1 cellular context compared by ENCODE assay signal in genomic region chr20:15158438-15158990, GRCh38.
TF ChIP-seq lines count a peak whose summit lies in the region.

No MANE protein-coding gene starts in this region.

TF ChIP-seq in HepG2, 621 proteins besides CTCF, POLR2A, EP300 and RAD21 (continued from another document and continues in another):
- TF ChIP-seq, protein P1, sequence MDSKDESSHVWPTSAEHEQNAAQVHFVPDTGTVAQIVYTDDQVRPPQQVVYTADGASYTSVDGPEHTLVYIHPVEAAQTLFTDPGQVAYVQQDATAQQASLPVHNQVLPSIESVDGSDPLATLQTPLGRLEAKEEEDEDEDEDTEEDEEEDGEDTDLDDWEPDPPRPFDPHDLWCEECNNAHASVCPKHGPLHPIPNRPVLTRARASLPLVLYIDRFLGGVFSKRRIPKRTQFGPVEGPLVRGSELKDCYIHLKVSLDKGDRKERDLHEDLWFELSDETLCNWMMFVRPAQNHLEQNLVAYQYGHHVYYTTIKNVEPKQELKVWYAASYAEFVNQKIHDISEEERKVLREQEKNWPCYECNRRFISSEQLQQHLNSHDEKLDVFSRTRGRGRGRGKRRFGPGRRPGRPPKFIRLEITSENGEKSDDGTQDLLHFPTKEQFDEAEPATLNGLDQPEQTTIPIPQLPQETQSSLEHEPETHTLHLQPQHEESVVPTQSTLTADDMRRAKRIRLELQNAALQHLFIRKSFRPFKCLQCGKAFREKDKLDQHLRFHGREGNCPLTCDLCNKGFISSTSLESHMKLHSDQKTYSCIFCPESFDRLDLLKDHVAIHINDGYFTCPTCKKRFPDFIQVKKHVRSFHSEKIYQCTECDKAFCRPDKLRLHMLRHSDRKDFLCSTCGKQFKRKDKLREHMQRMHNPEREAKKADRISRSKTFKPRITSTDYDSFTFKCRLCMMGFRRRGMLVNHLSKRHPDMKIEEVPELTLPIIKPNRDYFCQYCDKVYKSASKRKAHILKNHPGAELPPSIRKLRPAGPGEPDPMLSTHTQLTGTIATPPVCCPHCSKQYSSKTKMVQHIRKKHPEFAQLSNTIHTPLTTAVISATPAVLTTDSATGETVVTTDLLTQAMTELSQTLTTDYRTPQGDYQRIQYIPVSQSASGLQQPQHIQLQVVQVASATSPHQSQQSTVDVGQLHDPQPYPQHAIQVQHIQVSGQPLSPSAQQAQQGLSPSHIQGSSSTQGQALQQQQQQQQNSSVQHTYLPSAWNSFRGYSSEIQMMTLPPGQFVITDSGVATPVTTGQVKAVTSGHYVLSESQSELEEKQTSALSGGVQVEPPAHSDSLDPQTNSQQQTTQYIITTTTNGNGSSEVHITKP (CRISPR knock-in tag; IDR thresholded peaks at IDR 0.05; ENCODE audit: low read depth) = no peak
- peak; percentile 77 for TF ChIP-seq BCL6 (CRISPR knock-in tag; IDR thresholded peaks at IDR 0.05)
- no peak for TF ChIP-seq YEATS4 (CRISPR knock-in tag; IDR thresholded peaks at IDR 0.05; ENCODE audit: borderline replicate concordance)
- no peak for TF ChIP-seq ZFYVE20 (CRISPR knock-in tag; IDR thresholded peaks at IDR 0.05; ENCODE audit: borderline replicate concordance, low read depth)
- TF ChIP-seq U2AF1 (optimal IDR thresholded peaks at IDR 0.05; ENCODE audit: low read depth, low read length) = no peak
- TF ChIP-seq, protein P2, sequence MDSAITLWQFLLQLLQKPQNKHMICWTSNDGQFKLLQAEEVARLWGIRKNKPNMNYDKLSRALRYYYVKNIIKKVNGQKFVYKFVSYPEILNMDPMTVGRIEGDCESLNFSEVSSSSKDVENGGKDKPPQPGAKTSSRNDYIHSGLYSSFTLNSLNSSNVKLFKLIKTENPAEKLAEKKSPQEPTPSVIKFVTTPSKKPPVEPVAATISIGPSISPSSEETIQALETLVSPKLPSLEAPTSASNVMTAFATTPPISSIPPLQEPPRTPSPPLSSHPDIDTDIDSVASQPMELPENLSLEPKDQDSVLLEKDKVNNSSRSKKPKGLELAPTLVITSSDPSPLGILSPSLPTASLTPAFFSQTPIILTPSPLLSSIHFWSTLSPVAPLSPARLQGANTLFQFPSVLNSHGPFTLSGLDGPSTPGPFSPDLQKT (CRISPR knock-in tag; IDR thresholded peaks at IDR 0.05; ENCODE audit: borderline replicate concordance) = no peak
- peak; percentile 42; the same call in 1 of the 2 replicates for TF ChIP-seq ARID3A (IDR thresholded peaks at IDR 0.05; ENCODE audit: low read depth, low read length)
- no peak; the same call in 1 of the 2 replicates for TF ChIP-seq JUNB (CRISPR knock-in tag; IDR thresholded peaks at IDR 0.05; ENCODE audit: borderline replicate concordance)
- peak; percentile 44; the same call in 1 of the 2 replicates for TF ChIP-seq MBD4 (IDR thresholded peaks at IDR 0.05; ENCODE audit: borderline replicate concordance, low read length)
- TF ChIP-seq HES4 (CRISPR knock-in tag; IDR thresholded peaks at IDR 0.05; ENCODE audit: borderline replicate concordance) = no peak
- peak; percentile 67 for TF ChIP-seq HDAC2 (CRISPR knock-in tag; IDR thresholded peaks at IDR 0.05)
- peak; percentile 81 to 83 for TF ChIP-seq NR2F1 (CRISPR knock-in tag; IDR thresholded peaks at IDR 0.05)
- peak; percentile 72; the same call in 1 of the 2 replicates for TF ChIP-seq ZFP36L1 (CRISPR knock-in tag; IDR thresholded peaks at IDR 0.05)
- TF ChIP-seq HOXA5 (CRISPR knock-in tag; IDR thresholded peaks at IDR 0.05) = peak; percentile 40; the same call in 1 of the 2 replicates
- TF ChIP-seq ZNF382 (CRISPR knock-in tag; IDR thresholded peaks at IDR 0.05; ENCODE audit: borderline replicate concordance) = no peak
- no peak for TF ChIP-seq ARNT (IDR thresholded peaks at IDR 0.05)
- peak; percentile 89 for TF ChIP-seq ISL2 (CRISPR knock-in tag; IDR thresholded peaks at IDR 0.05)
- no peak for TF ChIP-seq SOX13 (IDR thresholded peaks at IDR 0.05)
- TF ChIP-seq SOX13 (CRISPR knock-in tag; conservative IDR thresholded peaks at IDR 0.05 in 1 of 2, IDR thresholded peaks at IDR 0.05 in 1 of 2) = peak in 1 of 2 experiments; percentile 97; a peak in 2 of 4 replicates
- TF ChIP-seq ZNF460 (CRISPR knock-in tag; IDR thresholded peaks at IDR 0.05; ENCODE audit: borderline replicate concordance) = no peak
- TF ChIP-seq ZMYM4 (CRISPR knock-in tag; IDR thresholded peaks at IDR 0.05) = peak; percentile 51; the same call in 1 of the 2 replicates
- TF ChIP-seq, protein P3, sequence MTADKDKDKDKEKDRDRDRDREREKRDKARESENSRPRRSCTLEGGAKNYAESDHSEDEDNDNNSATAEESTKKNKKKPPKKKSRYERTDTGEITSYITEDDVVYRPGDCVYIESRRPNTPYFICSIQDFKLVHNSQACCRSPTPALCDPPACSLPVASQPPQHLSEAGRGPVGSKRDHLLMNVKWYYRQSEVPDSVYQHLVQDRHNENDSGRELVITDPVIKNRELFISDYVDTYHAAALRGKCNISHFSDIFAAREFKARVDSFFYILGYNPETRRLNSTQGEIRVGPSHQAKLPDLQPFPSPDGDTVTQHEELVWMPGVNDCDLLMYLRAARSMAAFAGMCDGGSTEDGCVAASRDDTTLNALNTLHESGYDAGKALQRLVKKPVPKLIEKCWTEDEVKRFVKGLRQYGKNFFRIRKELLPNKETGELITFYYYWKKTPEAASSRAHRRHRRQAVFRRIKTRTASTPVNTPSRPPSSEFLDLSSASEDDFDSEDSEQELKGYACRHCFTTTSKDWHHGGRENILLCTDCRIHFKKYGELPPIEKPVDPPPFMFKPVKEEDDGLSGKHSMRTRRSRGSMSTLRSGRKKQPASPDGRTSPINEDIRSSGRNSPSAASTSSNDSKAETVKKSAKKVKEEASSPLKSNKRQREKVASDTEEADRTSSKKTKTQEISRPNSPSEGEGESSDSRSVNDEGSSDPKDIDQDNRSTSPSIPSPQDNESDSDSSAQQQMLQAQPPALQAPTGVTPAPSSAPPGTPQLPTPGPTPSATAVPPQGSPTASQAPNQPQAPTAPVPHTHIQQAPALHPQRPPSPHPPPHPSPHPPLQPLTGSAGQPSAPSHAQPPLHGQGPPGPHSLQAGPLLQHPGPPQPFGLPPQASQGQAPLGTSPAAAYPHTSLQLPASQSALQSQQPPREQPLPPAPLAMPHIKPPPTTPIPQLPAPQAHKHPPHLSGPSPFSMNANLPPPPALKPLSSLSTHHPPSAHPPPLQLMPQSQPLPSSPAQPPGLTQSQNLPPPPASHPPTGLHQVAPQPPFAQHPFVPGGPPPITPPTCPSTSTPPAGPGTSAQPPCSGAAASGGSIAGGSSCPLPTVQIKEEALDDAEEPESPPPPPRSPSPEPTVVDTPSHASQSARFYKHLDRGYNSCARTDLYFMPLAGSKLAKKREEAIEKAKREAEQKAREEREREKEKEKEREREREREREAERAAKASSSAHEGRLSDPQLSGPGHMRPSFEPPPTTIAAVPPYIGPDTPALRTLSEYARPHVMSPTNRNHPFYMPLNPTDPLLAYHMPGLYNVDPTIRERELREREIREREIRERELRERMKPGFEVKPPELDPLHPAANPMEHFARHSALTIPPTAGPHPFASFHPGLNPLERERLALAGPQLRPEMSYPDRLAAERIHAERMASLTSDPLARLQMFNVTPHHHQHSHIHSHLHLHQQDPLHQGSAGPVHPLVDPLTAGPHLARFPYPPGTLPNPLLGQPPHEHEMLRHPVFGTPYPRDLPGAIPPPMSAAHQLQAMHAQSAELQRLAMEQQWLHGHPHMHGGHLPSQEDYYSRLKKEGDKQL (CRISPR knock-in tag; IDR thresholded peaks at IDR 0.05; ENCODE audit: low read depth) = peak; percentile 63; the same call in 1 of the 2 replicates
- TF ChIP-seq IRX3 (CRISPR knock-in tag; IDR thresholded peaks at IDR 0.05; ENCODE audit: borderline replicate concordance, low read depth) = no peak
- no peak for TF ChIP-seq ZNF616 (CRISPR knock-in tag; IDR thresholded peaks at IDR 0.05; ENCODE audit: low read depth)
- no peak for TF ChIP-seq FLYWCH1 (CRISPR knock-in tag; IDR thresholded peaks at IDR 0.05)
- TF ChIP-seq CEBPG (CRISPR knock-in tag; IDR thresholded peaks at IDR 0.05) = 0 out of 2 replicates have a peak, but pooled peaks have one; percentile 19
- TF ChIP-seq ELF3 (CRISPR knock-in tag; IDR thresholded peaks at IDR 0.05) = peak; percentile 82
- TF ChIP-seq GTF3A (CRISPR knock-in tag; conservative IDR thresholded peaks at IDR 0.05) = no peak
- TF ChIP-seq, protein P4, sequence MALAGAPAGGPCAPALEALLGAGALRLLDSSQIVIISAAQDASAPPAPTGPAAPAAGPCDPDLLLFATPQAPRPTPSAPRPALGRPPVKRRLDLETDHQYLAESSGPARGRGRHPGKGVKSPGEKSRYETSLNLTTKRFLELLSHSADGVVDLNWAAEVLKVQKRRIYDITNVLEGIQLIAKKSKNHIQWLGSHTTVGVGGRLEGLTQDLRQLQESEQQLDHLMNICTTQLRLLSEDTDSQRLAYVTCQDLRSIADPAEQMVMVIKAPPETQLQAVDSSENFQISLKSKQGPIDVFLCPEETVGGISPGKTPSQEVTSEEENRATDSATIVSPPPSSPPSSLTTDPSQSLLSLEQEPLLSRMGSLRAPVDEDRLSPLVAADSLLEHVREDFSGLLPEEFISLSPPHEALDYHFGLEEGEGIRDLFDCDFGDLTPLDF (CRISPR knock-in tag; IDR thresholded peaks at IDR 0.05) = no peak
- TF ChIP-seq, protein P5, sequence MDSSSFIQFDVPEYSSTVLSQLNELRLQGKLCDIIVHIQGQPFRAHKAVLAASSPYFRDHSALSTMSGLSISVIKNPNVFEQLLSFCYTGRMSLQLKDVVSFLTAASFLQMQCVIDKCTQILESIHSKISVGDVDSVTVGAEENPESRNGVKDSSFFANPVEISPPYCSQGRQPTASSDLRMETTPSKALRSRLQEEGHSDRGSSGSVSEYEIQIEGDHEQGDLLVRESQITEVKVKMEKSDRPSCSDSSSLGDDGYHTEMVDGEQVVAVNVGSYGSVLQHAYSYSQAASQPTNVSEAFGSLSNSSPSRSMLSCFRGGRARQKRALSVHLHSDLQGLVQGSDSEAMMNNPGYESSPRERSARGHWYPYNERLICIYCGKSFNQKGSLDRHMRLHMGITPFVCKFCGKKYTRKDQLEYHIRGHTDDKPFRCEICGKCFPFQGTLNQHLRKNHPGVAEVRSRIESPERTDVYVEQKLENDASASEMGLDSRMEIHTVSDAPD (CRISPR knock-in tag; IDR thresholded peaks at IDR 0.05) = no peak
- TF ChIP-seq ZKSCAN8 (CRISPR knock-in tag; IDR thresholded peaks at IDR 0.05; ENCODE audit: borderline replicate concordance) = 0 out of 2 replicates have a peak, but pooled peaks have one; percentile 22
- TF ChIP-seq, protein P6, sequence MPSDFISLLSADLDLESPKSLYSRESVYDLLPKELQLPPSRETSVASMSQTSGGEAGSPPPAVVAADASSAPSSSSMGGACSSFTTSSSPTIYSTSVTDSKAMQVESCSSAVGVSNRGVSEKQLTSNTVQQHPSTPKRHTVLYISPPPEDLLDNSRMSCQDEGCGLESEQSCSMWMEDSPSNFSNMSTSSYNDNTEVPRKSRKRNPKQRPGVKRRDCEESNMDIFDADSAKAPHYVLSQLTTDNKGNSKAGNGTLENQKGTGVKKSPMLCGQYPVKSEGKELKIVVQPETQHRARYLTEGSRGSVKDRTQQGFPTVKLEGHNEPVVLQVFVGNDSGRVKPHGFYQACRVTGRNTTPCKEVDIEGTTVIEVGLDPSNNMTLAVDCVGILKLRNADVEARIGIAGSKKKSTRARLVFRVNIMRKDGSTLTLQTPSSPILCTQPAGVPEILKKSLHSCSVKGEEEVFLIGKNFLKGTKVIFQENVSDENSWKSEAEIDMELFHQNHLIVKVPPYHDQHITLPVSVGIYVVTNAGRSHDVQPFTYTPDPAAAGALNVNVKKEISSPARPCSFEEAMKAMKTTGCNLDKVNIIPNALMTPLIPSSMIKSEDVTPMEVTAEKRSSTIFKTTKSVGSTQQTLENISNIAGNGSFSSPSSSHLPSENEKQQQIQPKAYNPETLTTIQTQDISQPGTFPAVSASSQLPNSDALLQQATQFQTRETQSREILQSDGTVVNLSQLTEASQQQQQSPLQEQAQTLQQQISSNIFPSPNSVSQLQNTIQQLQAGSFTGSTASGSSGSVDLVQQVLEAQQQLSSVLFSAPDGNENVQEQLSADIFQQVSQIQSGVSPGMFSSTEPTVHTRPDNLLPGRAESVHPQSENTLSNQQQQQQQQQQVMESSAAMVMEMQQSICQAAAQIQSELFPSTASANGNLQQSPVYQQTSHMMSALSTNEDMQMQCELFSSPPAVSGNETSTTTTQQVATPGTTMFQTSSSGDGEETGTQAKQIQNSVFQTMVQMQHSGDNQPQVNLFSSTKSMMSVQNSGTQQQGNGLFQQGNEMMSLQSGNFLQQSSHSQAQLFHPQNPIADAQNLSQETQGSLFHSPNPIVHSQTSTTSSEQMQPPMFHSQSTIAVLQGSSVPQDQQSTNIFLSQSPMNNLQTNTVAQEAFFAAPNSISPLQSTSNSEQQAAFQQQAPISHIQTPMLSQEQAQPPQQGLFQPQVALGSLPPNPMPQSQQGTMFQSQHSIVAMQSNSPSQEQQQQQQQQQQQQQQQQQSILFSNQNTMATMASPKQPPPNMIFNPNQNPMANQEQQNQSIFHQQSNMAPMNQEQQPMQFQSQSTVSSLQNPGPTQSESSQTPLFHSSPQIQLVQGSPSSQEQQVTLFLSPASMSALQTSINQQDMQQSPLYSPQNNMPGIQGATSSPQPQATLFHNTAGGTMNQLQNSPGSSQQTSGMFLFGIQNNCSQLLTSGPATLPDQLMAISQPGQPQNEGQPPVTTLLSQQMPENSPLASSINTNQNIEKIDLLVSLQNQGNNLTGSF (CRISPR knock-in tag; IDR thresholded peaks at IDR 0.05) = no peak
- TF ChIP-seq, protein P7, sequence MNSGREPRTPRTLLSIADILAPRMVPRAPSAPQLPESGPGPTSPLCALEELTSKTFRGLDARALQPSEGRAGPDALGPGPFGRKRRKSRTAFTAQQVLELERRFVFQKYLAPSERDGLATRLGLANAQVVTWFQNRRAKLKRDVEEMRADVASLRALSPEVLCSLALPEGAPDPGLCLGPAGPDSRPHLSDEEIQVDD (CRISPR knock-in tag; IDR thresholded peaks at IDR 0.05; ENCODE audit: borderline replicate concordance) = no peak
- no peak for TF ChIP-seq ZNF230 (CRISPR knock-in tag; IDR thresholded peaks at IDR 0.05)
- no peak for TF ChIP-seq SSRP1 (CRISPR knock-in tag; IDR thresholded peaks at IDR 0.05)
- peak; percentile 84 for TF ChIP-seq FOXA3 (CRISPR knock-in tag; IDR thresholded peaks at IDR 0.05)
- peak; percentile 93 for TF ChIP-seq MED1 (CRISPR knock-in tag; IDR thresholded peaks at IDR 0.05)
- no peak for TF ChIP-seq ZNF790 (CRISPR knock-in tag; IDR thresholded peaks at IDR 0.05; ENCODE audit: borderline replicate concordance)
